Comparison of ENCODE assay signal across 20 cellular contexts in the genomic region with DNA sequence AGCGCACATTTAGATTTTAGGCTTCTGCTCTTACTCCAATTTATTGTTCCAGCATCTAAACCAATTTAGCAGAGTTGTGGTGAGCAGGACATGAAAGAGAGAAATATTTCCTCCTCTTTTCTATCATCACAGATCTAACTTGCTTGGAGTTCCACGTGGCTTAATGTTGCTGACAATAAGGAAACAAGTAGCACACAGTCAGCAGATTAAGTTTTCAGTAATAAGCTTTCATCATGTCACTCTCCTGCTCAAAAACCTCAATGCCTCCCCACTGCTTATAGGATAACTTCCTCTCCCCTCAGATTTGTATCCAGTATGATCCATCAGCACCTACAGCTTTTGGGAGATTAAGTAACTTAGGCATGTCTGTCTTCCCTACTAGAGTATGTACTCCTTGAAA.
"Had no signal": no experiment of that assay in that cellular context is flagged by ENCODE, and none has a peak within 500 bp of the region (broad histone marks: within the 10 kb centered on the region; RNA-seq: fewer than 3 reads in every experiment).

No MANE protein-coding gene starts in this region.

- H3K36me3 ChIP-seq: brain microvascular endothelial cell, colonic mucosa, ovary, upper lobe of right lung had no signal

- H3K9me3 Mint-ChIP-seq: activated CD8-positive, alpha-beta T cell treated with anti-CD3 and anti-CD28 coated beads for 36 hours; activated naive CD4-positive, alpha-beta T cell treated with anti-CD3 and anti-CD28 coated beads, Interleukin-2, amount 10 ng/mL, durations not matched to agents 7 days and 5 days; activated naive CD8-positive, alpha-beta T cell treated with anti-CD3 and anti-CD28 coated beads, Interleukin-2, amount 50 U/mL, for 24 hours; activated T-cell treated with anti-CD3 and anti-CD28 coated beads, Interleukin-2, amount 50 U/mL, for 24 hours; central memory CD8-positive, alpha-beta T cell; memory B cell; naive B cell; T-helper 2 cell treated with Interferon-gamma antibody and Interleukin-4, amounts not matched to agents 5 μg/mL and 100 μg/mL, for 36 hours had no signal

- H3K4me3 Mint-ChIP-seq: activated CD4-positive, alpha-beta T cell treated with anti-CD3 and anti-CD28 coated beads, Interleukin-2, amount 10 ng/mL, durations not matched to agents 24 days and 14 days; activated CD8-positive, alpha-beta T cell treated with anti-CD3 and anti-CD28 coated beads for 36 hours; activated naive CD4-positive, alpha-beta T cell treated with anti-CD3 and anti-CD28 coated beads, Interleukin-2, amount 10 ng/mL, durations not matched to agents 7 days and 5 days; activated naive CD8-positive, alpha-beta T cell treated with anti-CD3 and anti-CD28 coated beads, Interleukin-2, amount 50 U/mL, for 24 hours; activated T-cell treated with anti-CD3 and anti-CD28 coated beads, Interleukin-2, amount 50 U/mL, for 24 hours; central memory CD8-positive, alpha-beta T cell; memory B cell; naive B cell; T-helper 2 cell treated with Interferon-gamma antibody and Interleukin-4, amounts not matched to agents 5 μg/mL and 100 μg/mL, for 36 hours had no signal

- H3K4me1 ChIP-seq: colonic mucosa had no signal

- H3K36me3 Mint-ChIP-seq: activated naive CD4-positive, alpha-beta T cell treated with anti-CD3 and anti-CD28 coated beads, Interleukin-2, amount 10 ng/mL, durations not matched to agents 7 days and 5 days; memory B cell; naive B cell had no signal

- H3K9me3 ChIP-seq: colonic mucosa, mucosa of descending colon, ovary, upper lobe of right lung had no signal

- DNase-seq: activated CD4-positive, alpha-beta T cell treated with anti-CD3 and anti-CD28 coated beads, Interleukin-2, amount 10 ng/mL, durations not matched to agents 24 days and 14 days; activated CD8-positive, alpha-beta T cell treated with anti-CD3 and anti-CD28 coated beads for 36 hours; activated naive CD4-positive, alpha-beta T cell treated with anti-CD3 and anti-CD28 coated beads, Interleukin-2, amount 10 ng/mL, durations not matched to agents 7 days and 5 days; activated naive CD8-positive, alpha-beta T cell treated with anti-CD3 and anti-CD28 coated beads, Interleukin-2, amount 50 U/mL, for 24 hours; activated T-cell treated with anti-CD3 and anti-CD28 coated beads, Interleukin-2, amount 50 U/mL, for 24 hours; anterior cingulate cortex; brain microvascular endothelial cell; colonic mucosa; erythroblast; glutamatergic neuron; kidney; mucosa of descending colon; naive B cell; ovary; stimulated activated naive CD4-positive, alpha-beta T cell; upper lobe of right lung had no signal

- H3K27ac Mint-ChIP-seq: activated CD4-positive, alpha-beta T cell treated with anti-CD3 and anti-CD28 coated beads, Interleukin-2, amount 10 ng/mL, durations not matched to agents 24 days and 14 days; activated CD8-positive, alpha-beta T cell treated with anti-CD3 and anti-CD28 coated beads for 36 hours; activated naive CD4-positive, alpha-beta T cell treated with anti-CD3 and anti-CD28 coated beads, Interleukin-2, amount 10 ng/mL, durations not matched to agents 7 days and 5 days; activated naive CD8-positive, alpha-beta T cell treated with anti-CD3 and anti-CD28 coated beads, Interleukin-2, amount 50 U/mL, for 24 hours; activated T-cell treated with anti-CD3 and anti-CD28 coated beads, Interleukin-2, amount 50 U/mL, for 24 hours; memory B cell; T-helper 2 cell treated with Interferon-gamma antibody and Interleukin-4, amounts not matched to agents 5 μg/mL and 100 μg/mL, for 36 hours had no signal

- FAIRE-seq: kidney had no signal

- H3K4me3 ChIP-seq: colonic mucosa, mucosa of descending colon, ovary, upper lobe of right lung had no signal

- H3K27me3 Mint-ChIP-seq: activated CD4-positive, alpha-beta T cell treated with anti-CD3 and anti-CD28 coated beads, Interleukin-2, amount 10 ng/mL, durations not matched to agents 24 days and 14 days; activated CD8-positive, alpha-beta T cell treated with anti-CD3 and anti-CD28 coated beads for 36 hours; activated naive CD4-positive, alpha-beta T cell treated with anti-CD3 and anti-CD28 coated beads, Interleukin-2, amount 10 ng/mL, durations not matched to agents 7 days and 5 days; activated naive CD8-positive, alpha-beta T cell treated with anti-CD3 and anti-CD28 coated beads, Interleukin-2, amount 50 U/mL, for 24 hours; activated T-cell treated with anti-CD3 and anti-CD28 coated beads, Interleukin-2, amount 50 U/mL, for 24 hours; naive B cell had no signal

- H3K4me1 Mint-ChIP-seq: central memory CD8-positive, alpha-beta T cell had no signal

- ATAC-seq: activated CD8-positive, alpha-beta T cell treated with anti-CD3 and anti-CD28 coated beads for 36 hours; activated naive CD8-positive, alpha-beta T cell treated with anti-CD3 and anti-CD28 coated beads, Interleukin-2, amount 50 U/mL, for 24 hours; left lobe of liver; mucosa of descending colon; upper lobe of right lung had no signal

- H3K27me3 ChIP-seq: brain microvascular endothelial cell, colonic mucosa, ovary, upper lobe of right lung had no signal

- H3K27ac ChIP-seq: brain microvascular endothelial cell, colonic mucosa, ovary, upper lobe of right lung had no signal
